In genomic region chr9:92986175-92987110, GRCh38 we compare ENCODE assay signal across 9 cellular contexts. TPM values are rescaled to one million over a fixed set of nuclear protein-coding genes. Genes with fewer than 3 reads are reported as not detected.
DNase-seq lines count a peak whose midpoint lies in the region; ATAC-seq, FAIRE-seq and TF ChIP-seq lines count a peak whose summit lies in the region.
"Had no signal": no experiment of that assay in that cellular context is flagged by ENCODE, and none has a peak within 500 bp of the region (broad histone marks: within the 10 kb centered on the region; RNA-seq: fewer than 3 reads in every experiment).

No MANE protein-coding gene starts in this region.

- POLR2A ChIA-PET in RWPE1 (lab: Yijun Ruan, JAX; ENCODE audit: low non-redundant PET) (no interaction called here), K562 (lab: Yijun Ruan, JAX) (no interaction called here)

- H3K36me3 ChIP-seq in K562 (ENCODE audit: control insufficient read depth, insufficient read depth, low read length) = no peaks in the 10 kb centered on the region

- CTCF ChIA-PET in RWPE1 (lab: Yijun Ruan, JAX) = interaction anchor here (0.6 to 1.3 kb wide), 4 partner anchors 12 to 1819 kb away, joined by 3 to 5 read pairs (median 3); no protein-coding TSS in a partner anchor
- CTCF ChIA-PET in K562 (lab: Yijun Ruan, JAX; ENCODE audit: low intra/inter-chr PET ratio) = no interaction called here

- H4K20me1 ChIP-seq in K562 (replicated peaks; ENCODE audit: control insufficient read depth, insufficient read depth, low read length) = no peaks in the 10 kb centered on the region

- BruUV-seq in K562 (replicated peaks; lab: Mats Ljungman, UMichigan) = no TSS peak

- TF ChIP-seq RAD21 in K562 (CRISPR knock-in tag; conservative IDR thresholded peaks at IDR 0.05 in 1 of 2, IDR thresholded peaks at IDR 0.05 in 1 of 2) = peak in 1 of 2 experiments; percentile 48; a peak in 2 of 4 replicates

- H3K27ac Mint-ChIP-seq in naive B cell = peak overlapping the region in 5 of 6 donors; percentile 24 to 86 (median 50)

- no peak overlapping the region for H2AFZ ChIP-seq in K562 (ENCODE audit: low read depth, low read length)

- no peak overlapping the region for H3K9ac ChIP-seq in K562 (ENCODE audit: insufficient read depth in 1 of 2, low read depth in 2 of 2, low read length in 2 of 2)
- H3K9ac ChIP-seq: BLaER1 treated with 17β-estradiol and CSF1 and Interleukin-3, amounts not matched to agents 10 nM and 100 nM had no signal

- no peaks in the 10 kb centered on the region for H3K9me3 ChIP-seq in K562 (replicated peaks; ENCODE audit: control insufficient read depth, insufficient read depth, low read depth, low read length)

- no peaks in the 10 kb centered on the region for H3K27me3 Mint-ChIP-seq in naive B cell

- H3K4me3 Mint-ChIP-seq in naive B cell = no peak overlapping the region

- no peaks in the 10 kb centered on the region for H3K4me1 ChIP-seq in K562 (replicated peaks in 1 of 2; ENCODE audit: control insufficient read depth in 2 of 2, insufficient read depth in 2 of 2, low read length in 2 of 2)

- WGBS in K562 (ENCODE audit: insufficient coverage, low coverage, missing lambda C conversion rate) = 20% methylated on average over 6 of the region's 6 CpGs

- H3K9me1 ChIP-seq in K562 (ENCODE audit: control insufficient read depth, insufficient read depth, low read length) = no peaks in the 10 kb centered on the region

- peaks cover 0 to 5% (median 0%) of the 10 kb centered on the region in 7 donors for H3K9me3 Mint-ChIP-seq in naive B cell

- H3K36me3 Mint-ChIP-seq in naive B cell = peaks cover 9 to 41% of the 10 kb centered on the region in 2 donors

- no peaks in the 10 kb centered on the region for H3K79me2 ChIP-seq in K562 (ENCODE audit: control insufficient read depth, insufficient read depth, low read length)

- H3K27ac ChIP-seq in RWPE1 = no peak overlapping the region
- no peak overlapping the region for H3K27ac ChIP-seq in K562 (ENCODE audit: extremely low read depth, low read depth, low read length)

- TF ChIP-seq CTCF in RWPE1 (conservative IDR thresholded peaks at IDR 0.05; ENCODE audit: low read depth) (peak; percentile 28; the same call in 1 of the 2 replicates), K562 (IDR thresholded peaks at IDR 0.05 in 2 of 3, conservative IDR thresholded peaks at IDR 0.05 in 1 of 3; ENCODE audit: insufficient read depth in 2 of 3, low read depth in 1 of 3, low read length in 3 of 3) (peak; percentile 59 to 64 (median 61); a peak in 5 of 6 replicates)

- in situ Hi-C loops in K562 (cut with MboI) = no loop called here

- no peak overlapping the region for H3K4me2 ChIP-seq in K562 (ENCODE audit: insufficient read depth, low read length)

- FAIRE-seq in K562 (lab: Jason Lieb, UNC) = peak; percentile 61

- TF ChIP-seq EP300 in K562 (IDR thresholded peaks at IDR 0.05; ENCODE audit: low read length) = no peak

- ATAC-seq in K562 (peak; percentile 75), naive B cell (ENCODE audit: low read depth in 2 of 2) (peak; percentile 40 to 54), GM21381 (IDR thresholded peaks at IDR 0.05; ENCODE audit: unreplicated experiment) (no peak), HG03045 (IDR thresholded peaks at IDR 0.05; ENCODE audit: unreplicated experiment) (no peak), GM18502 (IDR thresholded peaks at IDR 0.05; ENCODE audit: poor library complexity, unreplicated experiment) (no peak)

- intact Hi-C loops in K562 (cut with micrococcal nuclease) = no loop called here

- DNase-seq in NCI-H2171 treated with DMSO at 0.1 percent for 48 hours (lab: John Stamatoyannopoulos, UW) = peak; percentile 19
- no peak for DNase-seq in NCI-H2171 (lab: John Stamatoyannopoulos, UW)
- no peak for DNase-seq in RWPE1 (ENCODE audit: low spot score)
- peak in 3 of 4 experiments; percentile 25 to 59 (median 37) for DNase-seq in K562 (ENCODE audit: extremely low read depth in 1 of 4, low spot score in 3 of 4)
- no peak for DNase-seq in naive B cell

- peaks cover 54 to 77% (median 67%) of the 10 kb centered on the region in 3 donors for H3K4me1 Mint-ChIP-seq in naive B cell

- TF ChIP-seq POLR2A in K562 (conservative IDR thresholded peaks at IDR 0.05) = no peak

- no peak overlapping the region for H3K4me3 ChIP-seq in K562
- H3K4me3 ChIP-seq: BLaER1 treated with 17β-estradiol and CSF1 and Interleukin-3, amounts not matched to agents 10 nM and 100 nM had no signal

- H3K27me3 ChIP-seq in K562 (ENCODE audit: control insufficient read depth in 2 of 2, insufficient read depth in 2 of 2, low read length in 2 of 2) = peaks cover 0 to 3% of the 10 kb centered on the region in 2 experiments; a peak in 1 of 5 replicates
- H3K27me3 ChIP-seq: BLaER1 treated with 17β-estradiol and CSF1 and Interleukin-3, amounts not matched to agents 10 nM and 100 nM had no signal

TF ChIP-seq in K562, 482 proteins besides CTCF, POLR2A, EP300 and RAD21 (continues in another document):
- TF ChIP-seq SMC3 (conservative IDR thresholded peaks at IDR 0.05; ENCODE audit: insufficient read depth, low read depth, low read length) = 0 out of 2 replicates have a peak, but pooled peaks have one; percentile 26
- peak; percentile 99 for TF ChIP-seq ESRRA (IDR thresholded peaks at IDR 0.05; ENCODE audit: borderline replicate concordance, low read depth)
- TF ChIP-seq NFIC (IDR thresholded peaks at IDR 0.05) = peak; percentile 61
- no peak for TF ChIP-seq ZNF518B (CRISPR knock-in tag; IDR thresholded peaks at IDR 0.05)
- TF ChIP-seq ELF2 (CRISPR knock-in tag; IDR thresholded peaks at IDR 0.05) = no peak
- TF ChIP-seq RBM15 (IDR thresholded peaks at IDR 0.05; ENCODE audit: insufficient read depth, low read length) = no peak
- TF ChIP-seq EHMT2 (IDR thresholded peaks at IDR 0.05) = 0 out of 2 replicates have a peak, but pooled peaks have one; percentile 34

RNA-seq across cellular contexts. Expression of gene FGD3, which starts 39.1 kb away (rescaled TPM):
- 0.18 and 0.56 TPM in 2 replicates for total RNA-seq in K562 (2011; cell fraction: chromatin; rRNA removed; ENCODE audit: low replicate concordance)
- total RNA-seq in K562 (2011; cell fraction: nucleolus; rRNA removed) = 0.13 and 0.50 TPM in 2 replicates
- 0.22 and 0.23 TPM in 2 replicates for total RNA-seq in K562 (2011; cell fraction: nucleoplasm; rRNA removed)
- total RNA-seq in K562 (2014; rRNA removed) (0.86 and 1.2 TPM in 2 replicates), K562 (2014; rRNA removed; fragmentation: Illumina TruSeq; extraction: Trizol) (0.22 and 0.29 TPM in 2 replicates), K562 (2015; rRNA removed; fragmentation: Illumina TruSeq; extraction: Trizol) (0.29 and 0.49 TPM in 2 replicates), K562 (2021) (0.76 and 1.3 TPM in 2 replicates)
- polyA plus RNA-seq in K562 (2011; rRNA removed) (0.09 and 0.13 TPM in 2 replicates), K562 (2014; fragmentation: Illumina TruSeq; extraction: Trizol) (0.44 and 0.56 TPM in 2 replicates), K562 (2014; fragmentation: Nextera tagmentation; extraction: Ambion mirVana) (under 1 TPM; 0.07 to 0.17 TPM), K562 (2014; rRNA removed) (0.52 and 0.67 TPM in 2 replicates), naive B cell (ENCODE audit: low read depth in 6 of 6) (100 to 1,000 TPM in 1 of 6 donors, 10 to 100 TPM in 5; 37.0 to 115 (median 65.8) TPM)
- 0.18 and 0.24 TPM in 2 replicates for polyA plus RNA-seq in K562 (2011; cell fraction: cytosol; rRNA removed)
- 0.13 and 0.48 TPM in 2 replicates for polyA plus RNA-seq in K562 (2011; cell fraction: nucleus; rRNA removed)
- 0.83 and 2.0 TPM in 2 replicates for polyA plus RNA-seq in K562 (2012)
- polyA minus RNA-seq in K562 (2011; rRNA and poly(A)+ RNA removed) = 0.06 and 0.21 TPM in 2 replicates
- polyA minus RNA-seq in K562 (2011; cell fraction: cytosol; rRNA and poly(A)+ RNA removed) = not detected in 2 replicates
- 0.11 and 0.27 TPM in 2 replicates for polyA minus RNA-seq in K562 (2011; cell fraction: nucleus; rRNA and poly(A)+ RNA removed)

Comparison
In these comparisons a context has a peak if more than half of its experiments do, and no peak if none do; other contexts are left out.
1. DNase-seq: peak in NCI-H2171 treated with DMSO at 0.1 percent for 48 hours (single experiment) and K562 (3 of 4); none in NCI-H2171 (single experiment), RWPE1 (single experiment) and naive B cell (single experiment).
2. ATAC-seq: peak in K562 (single experiment) and naive B cell (2 of 2); none in GM21381 (single experiment), HG03045 (single experiment) and GM18502 (single experiment).
3. RNA of gene FGD3, which starts 39.1 kb away (polyA plus RNA-seq): 37.0 to 115 TPM in naive B cell; 0.07 to 2.0 TPM in K562; every median in the first group is over 10 times any median in the second.